1 cellular context compared by ENCODE assay signal in the genomic region with DNA sequence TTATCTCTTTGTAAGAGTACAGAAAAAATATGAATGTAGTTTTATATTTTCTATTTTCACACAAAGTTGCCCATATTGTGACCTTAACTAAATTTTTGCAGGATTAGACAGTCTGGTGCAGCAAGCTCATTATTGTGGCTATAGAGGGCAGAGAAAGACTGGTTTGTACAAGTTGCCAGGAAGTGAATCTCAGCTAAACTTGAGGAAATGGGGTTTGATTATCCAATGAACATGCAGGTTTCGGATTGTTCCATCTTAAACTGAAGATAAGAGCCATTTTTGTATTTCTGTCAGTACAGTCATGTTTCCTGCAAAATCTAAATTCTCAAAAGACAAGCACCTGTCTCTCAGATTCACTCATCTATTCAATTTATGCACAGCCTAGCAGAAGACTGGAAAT.
TF ChIP-seq lines count a peak whose summit lies in the region.

No MANE protein-coding gene starts in this region.

TF ChIP-seq in SK-N-SH, 30 proteins besides CTCF, POLR2A, EP300 and RAD21 (continued from another document):
- TF ChIP-seq REST (IDR thresholded peaks at IDR 0.05; ENCODE audit: low read depth, low read length) (no peak), TAF1 (IDR thresholded peaks at IDR 0.05; ENCODE audit: borderline replicate concordance, low read depth, low read length) (no peak), RFX5 (IDR thresholded peaks at IDR 0.05; ENCODE audit: low read length) (no peak), RCOR1 (IDR thresholded peaks at IDR 0.05; ENCODE audit: low read length) (no peak), POLR2AphosphoS5 (IDR thresholded peaks at IDR 0.05; ENCODE audit: low read depth, low read length) (no peak), JUND (IDR thresholded peaks at IDR 0.05) (no peak), FOXM1 (IDR thresholded peaks at IDR 0.05; ENCODE audit: low read depth) (no peak)
- TF ChIP-seq, protein P1, sequence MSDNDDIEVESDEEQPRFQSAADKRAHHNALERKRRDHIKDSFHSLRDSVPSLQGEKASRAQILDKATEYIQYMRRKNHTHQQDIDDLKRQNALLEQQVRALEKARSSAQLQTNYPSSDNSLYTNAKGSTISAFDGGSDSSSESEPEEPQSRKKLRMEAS (IDR thresholded peaks at IDR 0.05; ENCODE audit: low read depth): no peak
